Comparison of ENCODE assay signal across 10 cellular contexts in genomic region chr2:137969418-137969765, GRCh38. TPM values are rescaled to one million over a fixed set of nuclear protein-coding genes. Genes with fewer than 3 reads are reported as not detected.
DNase-seq lines count a peak whose midpoint lies in the region; ATAC-seq and TF ChIP-seq lines count a peak whose summit lies in the region.
"Had no signal": no experiment of that assay in that cellular context is flagged by ENCODE, and none has a peak within 500 bp of the region (broad histone marks: within the 10 kb centered on the region; RNA-seq: fewer than 3 reads in every experiment).

No MANE protein-coding gene starts in this region.

- H3K4me3 Mint-ChIP-seq in effector memory CD8-positive, alpha-beta T cell, result no peak overlapping the region

- H3K4me1 ChIP-seq in foreskin keratinocyte, result no peaks in the 10 kb centered on the region
- peaks cover 12 to 68% (median 36%) of the 10 kb centered on the region in 4 donors for H3K4me1 ChIP-seq in stomach

- peak; percentile 98 for DNase-seq in HT1080 (ENCODE audit: low read depth)
- DNase-seq in SK-MEL-5 (ENCODE audit: low read depth, low spot score), result peak; percentile 79
- peak; percentile 23 to 52 for DNase-seq in foreskin keratinocyte
- peak; percentile 32 for DNase-seq in stomach
- DNase-seq in stimulated activated CD8-positive, alpha-beta memory T cell treated with anti-CD3 and anti-CD28 coated beads, Interleukin-4, amount 100 ng/mL, for 48 hours, result no peak
- DNase-seq in effector memory CD8-positive, alpha-beta T cell, result no peak
- DNase-seq in NCI-H1694 treated with DMSO at 0.1 percent for 48 hours (lab: John Stamatoyannopoulos, UW), result no peak
- DNase-seq: activated CD4-positive, alpha-beta T cell treated with anti-CD3 and anti-CD28 coated beads, Interleukin-2, amount 50 U/mL, for 1 hour; H7 had no signal

- intact Hi-C loops in stomach (cut with DNase I; ENCODE audit: low total_unique reads), result no loop called here

- no peak overlapping the region for H3K4me3 ChIP-seq in stomach

- no peaks in the 10 kb centered on the region for H3K36me3 Mint-ChIP-seq in effector memory CD8-positive, alpha-beta T cell (ENCODE audit: insufficient read depth)

- TF ChIP-seq EP300 in stomach (IDR thresholded peaks at IDR 0.05), result no peak

- H3K27me3 ChIP-seq in foreskin keratinocyte, result no peaks in the 10 kb centered on the region
- H3K27me3 ChIP-seq in stomach, result no peaks in the 10 kb centered on the region

- in situ Hi-C loops in SK-MEL-5 (cut with HindIII; ENCODE audit: low pct_unique_long_range_greater_than_20kb, low sequenced_read_pairs), result no loop called here

- no peaks in the 10 kb centered on the region for H3K4me1 Mint-ChIP-seq in effector memory CD8-positive, alpha-beta T cell (ENCODE audit: low read depth in 2 of 2)

- H3K9me3 ChIP-seq in stomach, result no peaks in the 10 kb centered on the region

- TF ChIP-seq CTCF in foreskin keratinocyte (conservative IDR thresholded peaks at IDR 0.05), result no peak
- TF ChIP-seq CTCF in stomach (IDR thresholded peaks at IDR 0.05), result no peak

- H3K9me3 Mint-ChIP-seq in effector memory CD8-positive, alpha-beta T cell, result peaks cover 0 to 2% of the 10 kb centered on the region in 2 donors

- WGBS in stomach, 5 donors, result 0 to 19% (median 8%) methylated on average over 1 of the region's 1 CpG

- TF ChIP-seq POLR2A in stomach (IDR thresholded peaks at IDR 0.05), result no peak

- H3K27ac ChIP-seq in foreskin keratinocyte (no peak overlapping the region), stomach (peak overlapping the region in 4 of 5 donors; percentile 42 to 78 (median 60))

- ATAC-seq in foreskin keratinocyte, result peak; percentile 33
- ATAC-seq in effector memory CD8-positive, alpha-beta T cell (replicated peaks), result no peak
- ATAC-seq in GM21723 (IDR thresholded peaks at IDR 0.05; ENCODE audit: unreplicated experiment), result no peak

- no peaks in the 10 kb centered on the region for H3K27me3 Mint-ChIP-seq in effector memory CD8-positive, alpha-beta T cell

- peaks cover 0 to 20% (median 4%) of the 10 kb centered on the region in 4 donors for H3K36me3 ChIP-seq in stomach

- no peak overlapping the region for H3K27ac Mint-ChIP-seq in effector memory CD8-positive, alpha-beta T cell

RNA-seq across cellular contexts. Expression of gene HNMT, which starts 5.1 kb away (rescaled TPM):
- total RNA-seq in HT1080 (2014; rRNA removed; shearing (Covaris generic)), result not detected in 2 replicates
- 0.06 TPM in 1 of 2 replicates, not detected in the other for polyA plus RNA-seq in HT1080 (2015; cell fraction: cytosol; rRNA removed)
- not detected in 2 replicates for polyA plus RNA-seq in HT1080 (2015; cell fraction: nucleus; rRNA removed)
- total RNA-seq in SK-MEL-5 (2014; rRNA removed; shearing (Covaris generic)), result 43.3 and 55.4 TPM in 2 replicates
- polyA plus RNA-seq in SK-MEL-5 (2015; cell fraction: cytosol; rRNA removed), result 17.1 and 30.0 TPM in 2 replicates
- polyA plus RNA-seq in SK-MEL-5 (2015; cell fraction: nucleus; rRNA removed), result 12.8 and 33.3 TPM in 2 replicates
- total RNA-seq in foreskin keratinocyte (0.61 and 1.2 TPM in 2 replicates), stomach (100 to 1,000 TPM in 1 of 5 donors, 10 to 100 TPM in 4; 11.2 to 145 (median 28.0) TPM)
- polyA plus RNA-seq in foreskin keratinocyte (0.84 and 0.89 TPM in 2 replicates), stomach (10 to 100 TPM; 34.4 to 65.5 (median 59.5) TPM)

Comparison
In these comparisons a context has a peak if more than half of its experiments do, and no peak if none do; other contexts are left out.
1. DNase-seq: peak in HT1080 (single experiment), SK-MEL-5 (single experiment), foreskin keratinocyte (2 of 2) and stomach (single experiment); none in stimulated activated CD8-positive, alpha-beta memory T cell treated with anti-CD3 and anti-CD28 coated beads, Interleukin-4, amount 100 ng/mL, for 48 hours (single experiment), effector memory CD8-positive, alpha-beta T cell (0 of 3) and NCI-H1694 treated with DMSO at 0.1 percent for 48 hours (single experiment).